15 cellular contexts compared by ENCODE assay signal in genomic region chr3:39064646-39065045, GRCh38. TPM values are rescaled to one million over a fixed set of nuclear protein-coding genes. Genes with fewer than 3 reads are reported as not detected.
DNase-seq lines count a peak whose midpoint lies in the region; ATAC-seq and TF ChIP-seq lines count a peak whose summit lies in the region.
"Had no signal": no experiment of that assay in that cellular context is flagged by ENCODE, and none has a peak within 500 bp of the region (broad histone marks: within the 10 kb centered on the region; RNA-seq: fewer than 3 reads in every experiment).

No MANE protein-coding gene starts in this region.

- H3K79me2 ChIP-seq in OCI-LY3 (ENCODE audit: low read length) (peaks cover 21% of the 10 kb centered on the region), osteoblast (ENCODE audit: insufficient read depth, low read length) (peaks cover 31% of the 10 kb centered on the region)

- H3K36me3 ChIP-seq in OCI-LY3 (replicated peaks; ENCODE audit: low read depth, low read length) (peaks cover 12% of the 10 kb centered on the region), osteoblast (ENCODE audit: insufficient read depth, low read length) (peaks cover 3% of the 10 kb centered on the region)

- no peaks in the 10 kb centered on the region for H3K9me3 Mint-ChIP-seq in activated naive CD8-positive, alpha-beta T cell treated with anti-CD3 and anti-CD28 coated beads for 36 hours
- H3K9me3 Mint-ChIP-seq: central memory CD8-positive, alpha-beta T cell had no signal

- peak; percentile 79 for DNase-seq in AG10803 (ENCODE audit: low read depth)
- peak; percentile 57 for DNase-seq in fibroblast of gingiva (ENCODE audit: low read depth)
- peak; percentile 37 for DNase-seq in osteoblast (ENCODE audit: insufficient read length, low spot score, missing footprints)
- DNase-seq in NCI-H1048 (lab: John Stamatoyannopoulos, UW): no peak
- DNase-seq in OCI-M2 (lab: John Stamatoyannopoulos, UW; ENCODE audit: unreplicated experiment): no peak
- no peak for DNase-seq in activated naive CD8-positive, alpha-beta T cell treated with anti-CD3 and anti-CD28 coated beads for 36 hours
- DNase-seq: activated CD4-positive, alpha-beta T cell treated with anti-CD3 and anti-CD28 coated beads for 1 hour; SHP77 treated with DMSO at 0.1 percent for 48 hours; sigmoid colon; upper lobe of right lung had no signal

- TF ChIP-seq CTCF in AG10803 (conservative IDR thresholded peaks at IDR 0.05; ENCODE audit: low read length) (no peak), OCI-LY3 (IDR thresholded peaks at IDR 0.05; ENCODE audit: low read depth, low read length) (no peak), osteoblast (IDR thresholded peaks at IDR 0.05; ENCODE audit: extremely low read depth, low read depth, low read length) (no peak)

- no peak for ATAC-seq in GM19395 (IDR thresholded peaks at IDR 0.05; ENCODE audit: unreplicated experiment)

- peaks cover 12% of the 10 kb centered on the region for H3K36me3 Mint-ChIP-seq in activated naive CD8-positive, alpha-beta T cell treated with anti-CD3 and anti-CD28 coated beads for 36 hours

- no peak overlapping the region for H3K4me3 ChIP-seq in AG10803 (ENCODE audit: low read length)
- H3K4me3 ChIP-seq in OCI-LY3 (ENCODE audit: low read length): no peak overlapping the region
- no peak overlapping the region for H3K4me3 ChIP-seq in osteoblast (ENCODE audit: insufficient read depth, low read length)
- H3K4me3 ChIP-seq: sigmoid colon, upper lobe of right lung had no signal

- no peaks in the 10 kb centered on the region for H3K27me3 Mint-ChIP-seq in activated naive CD8-positive, alpha-beta T cell treated with anti-CD3 and anti-CD28 coated beads for 36 hours
- H3K27me3 Mint-ChIP-seq: activated naive CD8-positive, alpha-beta T cell; central memory CD8-positive, alpha-beta T cell had no signal

- H3K9ac ChIP-seq in OCI-LY3 (ENCODE audit: low read length): no peak overlapping the region
- H3K9ac ChIP-seq: KMS-11 had no signal

- H2AFZ ChIP-seq in OCI-LY3 (ENCODE audit: low read depth, low read length) (no peak overlapping the region), osteoblast (ENCODE audit: low read length) (peak overlapping the region; percentile 19)

- H3K4me2 ChIP-seq in OCI-LY3 (ENCODE audit: low read length) (peak overlapping the region; percentile 8; the same call in 1 of the 2 replicates), osteoblast (ENCODE audit: insufficient read depth, low read length) (peak overlapping the region; percentile 57)
- H3K4me2 ChIP-seq: KMS-11 had no signal

- H3K27ac ChIP-seq in OCI-LY3 (ENCODE audit: low read length): peak overlapping the region; percentile 39
- peak overlapping the region; percentile 68 for H3K27ac ChIP-seq in osteoblast (ENCODE audit: low read depth, low read length)
- H3K27ac ChIP-seq: KMS-11, sigmoid colon, upper lobe of right lung had no signal

- H3K4me1 ChIP-seq in OCI-LY3 (ENCODE audit: low read length): peaks cover 9% of the 10 kb centered on the region
- peaks cover 14% of the 10 kb centered on the region for H3K4me1 ChIP-seq in osteoblast (ENCODE audit: insufficient read depth, low read length)
- H3K4me1 ChIP-seq: sigmoid colon, upper lobe of right lung had no signal

- H3K4me3 Mint-ChIP-seq in activated naive CD8-positive, alpha-beta T cell treated with anti-CD3 and anti-CD28 coated beads for 36 hours: no peak overlapping the region
- H3K4me3 Mint-ChIP-seq: activated naive CD8-positive, alpha-beta T cell; central memory CD8-positive, alpha-beta T cell had no signal

- peaks cover 25% of the 10 kb centered on the region for H3K4me1 Mint-ChIP-seq in activated naive CD8-positive, alpha-beta T cell treated with anti-CD3 and anti-CD28 coated beads for 36 hours

- peaks cover 4% of the 10 kb centered on the region; the same call in 1 of the 2 replicates for H4K20me1 ChIP-seq in OCI-LY3 (ENCODE audit: insufficient read depth, low read length)
- peaks cover 5% of the 10 kb centered on the region for H4K20me1 ChIP-seq in osteoblast (ENCODE audit: insufficient read depth, low read length)

- no peak overlapping the region for H3K27ac Mint-ChIP-seq in activated naive CD8-positive, alpha-beta T cell treated with anti-CD3 and anti-CD28 coated beads for 36 hours
- H3K27ac Mint-ChIP-seq: activated naive CD8-positive, alpha-beta T cell had no signal

- H3K9me3 ChIP-seq in OCI-LY3 (ENCODE audit: insufficient read depth, low read length) (no peaks in the 10 kb centered on the region), osteoblast (ENCODE audit: low read depth, low read length) (no peaks in the 10 kb centered on the region)
- H3K9me3 ChIP-seq: sigmoid colon, upper lobe of right lung had no signal

- H3K27me3 ChIP-seq in OCI-LY3 (ENCODE audit: low read depth, low read length): no peaks in the 10 kb centered on the region
- H3K27me3 ChIP-seq in osteoblast (ENCODE audit: insufficient read depth, low read length): no peaks in the 10 kb centered on the region
- H3K27me3 ChIP-seq: sigmoid colon, upper lobe of right lung had no signal

RNA-seq across cellular contexts. Expression of gene WDR48, which starts 12.8 kb away (rescaled TPM):
- total RNA-seq in osteoblast: 39.8 TPM in 2 replicates
- 10 to 100 TPM; 38.4 to 41.0 TPM for total RNA-seq in activated naive CD8-positive, alpha-beta T cell treated with anti-CD3 and anti-CD28 coated beads for 36 hours

RNA-seq across cellular contexts. Expression of gene SCN11A, which starts 12.9 kb away (rescaled TPM):
- total RNA-seq in osteoblast: under 0.01 TPM in 1 of 2 replicates, not detected in the other
- total RNA-seq in activated naive CD8-positive, alpha-beta T cell treated with anti-CD3 and anti-CD28 coated beads for 36 hours: under 1 TPM; 0.08 to 0.12 TPM

RNA-seq across cellular contexts. Expression of gene GORASP1, which starts 42.8 kb away (rescaled TPM):
- 44.5 and 46.0 TPM in 2 replicates for total RNA-seq in osteoblast
- 10 to 100 TPM; 11.5 to 11.9 TPM for total RNA-seq in activated naive CD8-positive, alpha-beta T cell treated with anti-CD3 and anti-CD28 coated beads for 36 hours

RNA-seq across cellular contexts. Expression of gene TTC21A, which starts 42.8 kb away (rescaled TPM):
- total RNA-seq in osteoblast: 6.9 and 8.5 TPM in 2 replicates
- total RNA-seq in activated naive CD8-positive, alpha-beta T cell treated with anti-CD3 and anti-CD28 coated beads for 36 hours: under 1 TPM; 0.42 to 0.78 TPM

Comparison
In these comparisons a context has a peak if more than half of its experiments do, and no peak if none do; other contexts are left out.
1. DNase-seq: peak in AG10803 (single experiment), fibroblast of gingiva (single experiment) and osteoblast (single experiment); none in NCI-H1048 (single experiment), OCI-M2 (single experiment) and activated naive CD8-positive, alpha-beta T cell treated with anti-CD3 and anti-CD28 coated beads for 36 hours (single experiment).